Comparison of ENCODE assay signal across 31 cellular contexts in the genomic region with DNA sequence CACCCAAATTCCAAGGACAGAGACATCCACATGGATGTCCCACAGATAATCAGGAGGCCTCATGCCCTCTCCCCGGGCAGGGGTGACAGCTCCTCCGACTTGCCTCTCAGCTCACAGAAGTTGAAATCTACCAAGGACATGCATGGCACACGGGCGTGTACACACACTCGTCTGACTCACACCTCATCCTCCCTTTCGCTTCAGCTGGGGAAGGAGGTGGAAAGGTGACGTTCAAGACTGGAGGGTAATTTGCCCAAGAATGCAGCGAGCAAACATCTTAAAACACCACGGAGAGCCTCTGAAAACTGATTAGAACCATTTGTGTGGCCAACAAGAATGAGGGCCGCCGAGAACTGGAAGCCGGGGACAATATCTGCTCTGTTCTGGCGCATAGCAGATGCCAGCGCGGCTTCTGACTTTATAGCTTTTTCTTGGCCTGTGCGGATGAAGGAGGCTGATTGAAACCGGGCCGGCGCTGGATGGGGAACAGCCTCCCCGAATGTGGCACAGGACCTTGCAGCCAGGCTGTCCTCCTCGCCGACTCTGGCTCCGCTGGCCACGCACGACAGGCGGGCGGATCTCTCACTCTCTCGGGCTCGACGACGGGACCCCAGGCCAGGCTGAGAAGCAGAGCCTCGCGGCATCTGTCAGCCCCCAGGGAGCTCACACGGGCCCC.
DNase-seq lines count a peak whose midpoint lies in the region; ATAC-seq, FAIRE-seq and TF ChIP-seq lines count a peak whose summit lies in the region.
"Had no signal": no experiment of that assay in that cellular context is flagged by ENCODE, and none has a peak within 500 bp of the region (broad histone marks: within the 10 kb centered on the region; RNA-seq: fewer than 3 reads in every experiment).

No MANE protein-coding gene starts in this region.

- H3K4me1 ChIP-seq in PC-3 (ENCODE audit: insufficient read depth, low read length) = peaks cover 8% of the 10 kb centered on the region; the same call in 1 of the 2 replicates
- no peaks in the 10 kb centered on the region for H3K4me1 ChIP-seq in psoas muscle
- H3K4me1 ChIP-seq: heart right ventricle, right atrium auricular region, thyroid gland had no signal

- H3K36me3 ChIP-seq in PC-3 (ENCODE audit: low read depth, low read length) = no peaks in the 10 kb centered on the region
- H3K36me3 ChIP-seq in psoas muscle (ENCODE audit: insufficient read depth in 1 of 2, low read depth in 1 of 2) = no peaks in the 10 kb centered on the region
- H3K36me3 ChIP-seq: heart right ventricle, MG63, right atrium auricular region, thyroid gland had no signal

- intact Hi-C loops in PC-3 (cut with micrococcal nuclease) = no loop called here
- intact Hi-C loops in head of caudate nucleus (cut with DNase I) = no loop called here
- intact Hi-C loops in psoas muscle (cut with DNase I) = no loop called here

- H4K20me1 ChIP-seq in PC-3 (ENCODE audit: low read length) = no peaks in the 10 kb centered on the region

- no peak for TF ChIP-seq CTCF in PC-3 (conservative IDR thresholded peaks at IDR 0.05; ENCODE audit: low read depth, low read length)
- no peak for TF ChIP-seq CTCF in psoas muscle (IDR thresholded peaks at IDR 0.05)

- H3K9ac ChIP-seq in PC-3 (ENCODE audit: low read length) = no peak overlapping the region

- DNase-seq in PC-3 (peak; percentile 9), head of caudate nucleus (peak in 37 of 42 donors; percentile 15 to 74 (median 40)), psoas muscle (no peak), urothelium cell line (ENCODE audit: low spot score) (no peak), NCI-H510A treated with DMSO at 0.1 percent for 48 hours (lab: John Stamatoyannopoulos, UW) (no peak), HuH-7 (ENCODE audit: low spot score) (no peak)
- DNase-seq in activated CD4-positive, CD25-positive, alpha-beta regulatory T cell (lab: John Stamatoyannopoulos, UW) = no peak
- DNase-seq: activated CD4-positive, alpha-beta memory T cell treated with anti-CD3 and anti-CD28 coated beads for 36 hours; activated CD8-positive, alpha-beta memory T cell treated with anti-CD3 and anti-CD28 coated beads, Interleukin-2, amount 50 U/mL, for 48 hours; AML-193; CD8-positive, alpha-beta T cell; cerebellar nuclear complex; heart right ventricle; KBM-7; mesendoderm; MG63; naive thymus-derived CD4-positive, alpha-beta T cell; NCI-H1417 treated with DMSO at 0.1 percent for 48 hours; NCI-H2107; NCI-H510A; SHP77; stimulated activated CD4-positive, alpha-beta T cell treated with anti-CD3 and anti-CD28 coated beads, Interleukin-12 subunit alpha, Interleukin-12 subunit beta, amount 100 ng/mL, for 4 hours; stimulated activated CD4-positive, alpha-beta T cell treated with anti-CD3 and anti-CD28 coated beads, Interleukin-4, amount 100 ng/mL, for 24 hours; stimulated activated naive B cell treated with anti-CD40 and anti-IgM and Interleukin-4, amounts not matched to agents 10 μg/mL and 1 μg/mL and 100 μg/mL, for 72 hours; SW 1271; T1000; thyroid gland had no signal

- POLR2A ChIA-PET in PC-3 (lab: Charles Lee; ENCODE audit: unreplicated experiment) = no interaction called here

- FAIRE-seq in urothelium cell line (lab: Jason Lieb, UNC) = peak; percentile 67
- FAIRE-seq: G401.6 had no signal

- H3K27ac ChIP-seq in PC-3 (ENCODE audit: low read length) = no peak overlapping the region
- no peak overlapping the region for H3K27ac ChIP-seq in psoas muscle
- H3K27ac ChIP-seq: heart right ventricle, right atrium auricular region, thyroid gland had no signal

- H2AFZ ChIP-seq in PC-3 (ENCODE audit: low read length) = 0 out of 2 replicates have a peak overlapping the region, but pooled peaks have one; percentile 22

- H3K9me2 ChIP-seq in PC-3 (replicated peaks; ENCODE audit: low read length) = no peaks in the 10 kb centered on the region

- H3K4me2 ChIP-seq in PC-3 (ENCODE audit: low read length) = peak overlapping the region; percentile 39; the same call in 1 of the 2 replicates

- no peaks in the 10 kb centered on the region for H3K79me2 ChIP-seq in PC-3 (ENCODE audit: low read length)

- H3K4me3 ChIP-seq in PC-3 (ENCODE audit: low read length) = no peak overlapping the region
- peak overlapping the region; percentile 7 for H3K4me3 ChIP-seq in psoas muscle
- H3K4me3 ChIP-seq: heart right ventricle, MG63, right atrium auricular region, thyroid gland had no signal

- WGBS in psoas muscle, 3 donors = 56 to 75% (median 72%) methylated on average over 34 of the region's 34 CpGs

- H3K9me3 ChIP-seq in PC-3 (ENCODE audit: low read length) (no peaks in the 10 kb centered on the region), psoas muscle (no peaks in the 10 kb centered on the region)
- H3K9me3 ChIP-seq: heart right ventricle, MG63, right atrium auricular region, thyroid gland had no signal

- BruUV-seq in PC-3 (replicated peaks; lab: Mats Ljungman, UMichigan) = no TSS peak

- ATAC-seq in PC-3 (peak; percentile 38; the same call in 1 of the 2 replicates), psoas muscle (no peak), HG03045 (IDR thresholded peaks at IDR 0.05; ENCODE audit: unreplicated experiment) (no peak)
- ATAC-seq: activated T-helper 17 cell treated with anti-CD3 and anti-CD28 coated beads, Interleukin-2, amount 50 U/mL, for 72 hours; CD8-positive, alpha-beta T cell; naive thymus-derived CD4-positive, alpha-beta T cell; stimulated activated naive B cell treated with anti-CD40 and anti-IgM and Interleukin-4, amounts not matched to agents 10 μg/mL and 1 μg/mL and 100 μg/mL, for 72 hours had no signal

- H3K27me3 ChIP-seq in PC-3 (ENCODE audit: low read length) = no peaks in the 10 kb centered on the region
- no peaks in the 10 kb centered on the region for H3K27me3 ChIP-seq in psoas muscle (ENCODE audit: insufficient read depth in 3 of 3, low read length in 2 of 3)
- H3K27me3 ChIP-seq: MG63, right atrium auricular region, thyroid gland had no signal

- H3F3A ChIP-seq in PC-3 (ENCODE audit: low read length, unreplicated experiment) = no peaks in the 10 kb centered on the region

- CTCF ChIA-PET in PC-3 (lab: Charles Lee) = no interaction called here

Comparison
In these comparisons a context has a peak if more than half of its experiments do, and no peak if none do; other contexts are left out.
1. DNase-seq: peak in PC-3 (single experiment) and head of caudate nucleus (37 of 42); none in psoas muscle (0 of 2), urothelium cell line (single experiment), NCI-H510A treated with DMSO at 0.1 percent for 48 hours (single experiment), HuH-7 (single experiment) and activated CD4-positive, CD25-positive, alpha-beta regulatory T cell (0 of 4).